Comparison of ENCODE assay signal across 16 cellular contexts in the genomic region with DNA sequence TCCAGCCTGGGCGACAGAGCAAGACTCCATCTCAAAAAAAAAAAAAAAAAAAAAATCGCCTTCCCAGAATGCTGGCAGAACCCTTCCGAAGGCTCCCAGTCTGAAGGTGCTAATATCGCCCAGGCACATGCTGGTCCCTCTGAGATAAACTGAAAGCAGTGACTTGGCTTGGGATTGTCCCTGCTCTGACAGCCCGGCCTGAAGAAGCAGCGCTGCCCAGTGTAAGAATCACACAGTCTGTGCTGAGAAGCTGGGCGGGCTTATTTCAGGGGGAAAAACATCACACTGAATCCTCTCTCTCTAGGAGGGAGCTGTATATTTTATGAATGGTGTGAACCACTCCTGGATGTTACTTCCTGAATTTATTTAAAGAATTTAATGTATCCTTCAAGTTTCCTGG. TPM values are rescaled to one million over a fixed set of nuclear protein-coding genes. Genes with fewer than 3 reads are reported as not detected.
A peak's percentile ranks its signal among the peaks of the same experiment; 100 is the strongest.
DNase-seq lines count a peak whose midpoint lies in the region; ATAC-seq and TF ChIP-seq lines count a peak whose summit lies in the region.
"Had no signal": no experiment of that assay in that cellular context is flagged by ENCODE, and none has a peak within 500 bp of the region (broad histone marks: within the 10 kb centered on the region; RNA-seq: fewer than 3 reads in every experiment).

No MANE protein-coding gene starts in this region.

- H3K79me2 ChIP-seq in ACC112 (ENCODE audit: control insufficient read depth, insufficient read depth, low read length, unreplicated experiment) = no peaks in the 10 kb centered on the region

- no peak for TF ChIP-seq CTCF in gastroesophageal sphincter (IDR thresholded peaks at IDR 0.05)
- TF ChIP-seq CTCF in colonic mucosa (IDR thresholded peaks at IDR 0.05) = no peak

- H3K4me1 ChIP-seq in ACC112 (ENCODE audit: control insufficient read depth, insufficient read depth, low read length, unreplicated experiment) (no peaks in the 10 kb centered on the region), right cardiac atrium (ENCODE audit: control insufficient read depth, insufficient read depth, low read length) (no peaks in the 10 kb centered on the region), gastroesophageal sphincter (peaks cover 0 to 14% (median 4%) of the 10 kb centered on the region in 3 donors), colonic mucosa (no peaks in the 10 kb centered on the region)
- H3K4me1 ChIP-seq: esophagus squamous epithelium had no signal

- WGBS in right cardiac atrium = 40% methylated on average over 6 of the region's 7 CpGs
- WGBS in gastroesophageal sphincter (ENCODE audit: low coverage in 1 of 2), 2 donors = 52% methylated on average over 5 of the region's 7 CpGs; no CpG with 5 or more reads in 1 of the 2 donors

- TF ChIP-seq EP300 in gastroesophageal sphincter (IDR thresholded peaks at IDR 0.05) = no peak

- H2AFZ ChIP-seq in ACC112 (ENCODE audit: low read length, unreplicated experiment) = peak overlapping the region; percentile 14
- H2AFZ ChIP-seq: GM23338 had no signal

- H3K36me3 ChIP-seq in ACC112 (ENCODE audit: insufficient read depth, low read length) (no peaks in the 10 kb centered on the region), gastroesophageal sphincter (no peaks in the 10 kb centered on the region), colonic mucosa (no peaks in the 10 kb centered on the region)
- H3K36me3 ChIP-seq: esophagus squamous epithelium, suprapubic skin had no signal

- TF ChIP-seq POLR2A in gastroesophageal sphincter (IDR thresholded peaks at IDR 0.05) = no peak

- intact Hi-C loops in right cardiac atrium (cut with DNase I) = no loop called here
- intact Hi-C loops in colonic mucosa (cut with DNase I) = no loop called here

- H3K4me3 ChIP-seq in ACC112 (ENCODE audit: low read depth, low read length) (no peak overlapping the region), right cardiac atrium (ENCODE audit: low read length) (no peak overlapping the region), gastroesophageal sphincter (no peak overlapping the region), colonic mucosa (no peak overlapping the region)
- H3K4me3 ChIP-seq: coronary artery, esophagus squamous epithelium, GM23338, suprapubic skin had no signal

- DNase-seq in right cardiac atrium (peak in 2 of 3 donors; percentile 45 to 79), colonic mucosa (no peak)
- DNase-seq: COR-L47, esophagus squamous epithelium, GF-D8, NCI-H1417, NCI-H446 treated with DMSO at 0.1 percent for 48 hours had no signal

- H3K9ac ChIP-seq in colonic mucosa (ENCODE audit: low read depth in 2 of 2, low read length in 2 of 2) = no peak overlapping the region

- H3K9me3 ChIP-seq in right cardiac atrium (ENCODE audit: control insufficient read depth, low read length) (no peaks in the 10 kb centered on the region), gastroesophageal sphincter (no peaks in the 10 kb centered on the region), colonic mucosa (no peaks in the 10 kb centered on the region)
- H3K9me3 ChIP-seq: esophagus squamous epithelium, suprapubic skin had no signal

- H3K27me3 ChIP-seq in ACC112 (ENCODE audit: insufficient read depth, low read length) (no peaks in the 10 kb centered on the region), right cardiac atrium (ENCODE audit: control insufficient read depth, insufficient read depth) (no peaks in the 10 kb centered on the region), gastroesophageal sphincter (no peaks in the 10 kb centered on the region), colonic mucosa (no peaks in the 10 kb centered on the region)
- H3K27me3 ChIP-seq: esophagus squamous epithelium, suprapubic skin had no signal

- H3K27ac ChIP-seq in ACC112 (ENCODE audit: low read depth, low read length) = no peak overlapping the region
- no peak overlapping the region for H3K27ac ChIP-seq in right cardiac atrium (ENCODE audit: low read length)
- H3K27ac ChIP-seq in gastroesophageal sphincter = peak overlapping the region in 2 of 4 donors; percentile 15 to 37
- H3K27ac ChIP-seq in colonic mucosa = no peak overlapping the region
- H3K27ac ChIP-seq: coronary artery, suprapubic skin had no signal

- ATAC-seq in GM19351 (IDR thresholded peaks at IDR 0.05; ENCODE audit: unreplicated experiment) = peak; percentile 48
- ATAC-seq in HG03565 (IDR thresholded peaks at IDR 0.05; ENCODE audit: unreplicated experiment) = peak; percentile 60
- peak; percentile 81 to 84 for ATAC-seq in right cardiac atrium
- ATAC-seq in gastroesophageal sphincter = no peak
- ATAC-seq in HG02938 (IDR thresholded peaks at IDR 0.05; ENCODE audit: unreplicated experiment) = no peak
- ATAC-seq in GM21717 (IDR thresholded peaks at IDR 0.05; ENCODE audit: unreplicated experiment) = no peak
- ATAC-seq: GM23338 had no signal

RNA-seq across cellular contexts. Expression of gene GAS7, which starts 36.4 kb away (rescaled TPM):
- total RNA-seq in right cardiac atrium (100 to 1,000 TPM in 3 of 4 donors, 10 to 100 TPM in 1; 68.1 to 200 (median 122) TPM), gastroesophageal sphincter (100 to 1,000 TPM in 1 of 4 donors, 10 to 100 TPM in 3; 62.6 to 122 (median 77.0) TPM), colonic mucosa (10 to 100 TPM in 1 of 2 donors, 1 to 10 TPM in 1; 4.7 to 17.0 TPM)
- 40.3 TPM for polyA plus RNA-seq in right cardiac atrium

Comparison
In these comparisons a context has a peak if more than half of its experiments do, and no peak if none do; other contexts are left out.
1. ATAC-seq: peak in GM19351 (single experiment), HG03565 (single experiment) and right cardiac atrium (2 of 2); none in gastroesophageal sphincter (single experiment), HG02938 (single experiment) and GM21717 (single experiment).